15 cellular contexts compared by ENCODE assay signal in genomic region chr2:229429529-229430067, GRCh38.
DNase-seq lines count a peak whose midpoint lies in the region; ATAC-seq lines count a peak whose summit lies in the region.
"Had no signal": no experiment of that assay in that cellular context is flagged by ENCODE, and none has a peak within 500 bp of the region (broad histone marks: within the 10 kb centered on the region; RNA-seq: fewer than 3 reads in every experiment).

No MANE protein-coding gene starts in this region.

- H3K36me3 Mint-ChIP-seq in immature natural killer cell = no peaks in the 10 kb centered on the region

- H3K4me1 ChIP-seq in stomach smooth muscle (ENCODE audit: control insufficient read depth, insufficient read depth, low read length) = no peaks in the 10 kb centered on the region
- H3K4me1 ChIP-seq: HAP-1 had no signal

- ATAC-seq in Right ventricle myocardium inferior (peak; percentile 71), left ventricle myocardium superior (peak; percentile 70), GM19328 (IDR thresholded peaks at IDR 0.05; ENCODE audit: unreplicated experiment) (no peak), HG02885 (IDR thresholded peaks at IDR 0.05; ENCODE audit: poor library complexity, unreplicated experiment) (no peak)

- no peak overlapping the region for H3K9ac ChIP-seq in stomach smooth muscle (ENCODE audit: low read length in 2 of 2)

- peak overlapping the region; percentile 31 for H3K27ac ChIP-seq in stomach smooth muscle (ENCODE audit: low read length)
- H3K27ac ChIP-seq: SK-N-MC had no signal

- H3K36me3 ChIP-seq in stomach smooth muscle (ENCODE audit: control insufficient read depth in 2 of 2, insufficient read depth in 2 of 2, low read length in 2 of 2) = no peaks in the 10 kb centered on the region
- H3K36me3 ChIP-seq: HAP-1 had no signal

- no peak overlapping the region for H3K4me3 Mint-ChIP-seq in immature natural killer cell

- peaks cover 0 to 6% (median 2%) of the 10 kb centered on the region in 3 donors for H3K27me3 Mint-ChIP-seq in immature natural killer cell (ENCODE audit: low read depth in 3 of 3)

- H3K27me3 ChIP-seq in stomach smooth muscle (ENCODE audit: control insufficient read depth in 1 of 2, insufficient read depth in 2 of 2, low read length in 2 of 2) = no peaks in the 10 kb centered on the region

- intact Hi-C loops in Right ventricle myocardium inferior (cut with DNase I) = loop anchor here (2.0 kb wide), 1 partner anchor 157 kb away; no protein-coding TSS in a partner anchor
- intact Hi-C loops in cardiac septum (cut with DNase I) = loop anchor here (2.0 kb wide), 1 partner anchor 157 kb away; no protein-coding TSS in a partner anchor
- intact Hi-C loops in left ventricle myocardium superior (cut with micrococcal nuclease) = loop anchor here (5.0 kb wide), 1 partner anchor 158 kb away; no protein-coding TSS in a partner anchor

- H3K9me3 Mint-ChIP-seq in immature natural killer cell = peaks cover 0 to 2% (median 0%) of the 10 kb centered on the region in 6 donors

- no peaks in the 10 kb centered on the region for H3K4me1 Mint-ChIP-seq in immature natural killer cell

- no peak overlapping the region for H3K27ac Mint-ChIP-seq in immature natural killer cell

- H3K4me3 ChIP-seq in stomach smooth muscle (ENCODE audit: low read length in 2 of 2) = no peak overlapping the region
- H3K4me3 ChIP-seq: HAP-1, SK-N-MC had no signal

- no peaks in the 10 kb centered on the region for H3K9me3 ChIP-seq in stomach smooth muscle (ENCODE audit: control insufficient read depth in 2 of 2, low read length in 2 of 2)
- H3K9me3 ChIP-seq: HAP-1 had no signal

- no peak for DNase-seq in Right ventricle myocardium inferior (ENCODE audit: missing footprints)
- no peak for DNase-seq in cardiac septum (ENCODE audit: low spot score)
- DNase-seq in left ventricle myocardium superior = no peak
- DNase-seq in immature natural killer cell = no peak
- no peak for DNase-seq in GM03348 (ENCODE audit: low spot score)
- DNase-seq: C1 segment of cervical spinal cord, NCI-H1436 treated with DMSO at 0.1 percent for 48 hours, NCI-H2081 treated with DMSO at 0.1 percent for 48 hours, NCI-H2227 treated with DMSO at 0.1 percent for 48 hours, NCI-H526 had no signal

Comparison
In these comparisons a context has a peak if more than half of its experiments do, and no peak if none do; other contexts are left out.
1. ATAC-seq: peak in Right ventricle myocardium inferior (single experiment) and left ventricle myocardium superior (single experiment); none in GM19328 (single experiment) and HG02885 (single experiment).